In genomic region chr1:200982071-200982945, GRCh38 we compare ENCODE assay signal across 21 cellular contexts. TPM values are rescaled to one million over a fixed set of nuclear protein-coding genes. Genes with fewer than 3 reads are reported as not detected.
DNase-seq lines count a peak whose midpoint lies in the region; ATAC-seq and TF ChIP-seq lines count a peak whose summit lies in the region.
"Had no signal": no experiment of that assay in that cellular context is flagged by ENCODE, and none has a peak within 500 bp of the region (broad histone marks: within the 10 kb centered on the region; RNA-seq: fewer than 3 reads in every experiment).

No MANE protein-coding gene starts in this region.

- no peak overlapping the region for H4K8ac ChIP-seq in H9 (replicated peaks; ENCODE audit: insufficient read length, low read depth, low read length)

- no peak overlapping the region for H2BK120ac ChIP-seq in H9 (ENCODE audit: low read depth, low read length, poor library complexity, severe bottlenecking)

- no peaks in the 10 kb centered on the region for H3K27me3 ChIP-seq in BLaER1
- H3K27me3 ChIP-seq in H9 (ENCODE audit: insufficient read depth, low read length), result no peaks in the 10 kb centered on the region

- H3K18ac ChIP-seq in H9 (ENCODE audit: insufficient read length, low read depth, low read length), result no peak overlapping the region

- H4K20me1 ChIP-seq in BLaER1 (0 out of 2 replicates have a peak, but pooled peaks cover 5% of the 10 kb centered on the region), H9 (ENCODE audit: control insufficient read depth, insufficient read depth, insufficient read length) (no peaks in the 10 kb centered on the region)

- H2AFZ ChIP-seq in H9 (ENCODE audit: low read length), result no peak overlapping the region

- H3K4me3 ChIP-seq in BLaER1, result no peak overlapping the region
- no peak overlapping the region for H3K4me3 ChIP-seq in fibroblast of mammary gland (ENCODE audit: control insufficient read depth, low read depth, low read length)
- no peak overlapping the region for H3K4me3 ChIP-seq in skeletal muscle cell (ENCODE audit: low read depth, low read length)

- no peak overlapping the region for H3K56ac ChIP-seq in H9 (ENCODE audit: insufficient read length, low read depth, low read length)

- peaks cover 25 to 47% (median 40%) of the 10 kb centered on the region in 3 experiments for H3K36me3 Mint-ChIP-seq in H9 (ENCODE audit: insufficient read depth in 1 of 3, low read depth in 3 of 3)
- H3K36me3 Mint-ChIP-seq: natural killer cell treated with Interleukin-12 subunit alpha and Interleukin-12 subunit beta and Interleukin-15 and Interleukin-18, amount 100 ng/mL, for 72 hours had no signal

- H3K9ac ChIP-seq in BLaER1, result no peak overlapping the region
- H3K9ac ChIP-seq in H9 (ENCODE audit: extremely low read depth, insufficient read length, low read length), result no peak overlapping the region

- no peak overlapping the region for H3T11ph ChIP-seq in H9 (ENCODE audit: low read length)

- ATAC-seq in HG02571 (IDR thresholded peaks at IDR 0.05; ENCODE audit: unreplicated experiment) (no peak), HG03460 (IDR thresholded peaks at IDR 0.05; ENCODE audit: unreplicated experiment) (no peak)
- ATAC-seq: natural killer cell treated with Interleukin-12 subunit alpha and Interleukin-12 subunit beta and Interleukin-15 and Interleukin-18, amount 100 ng/mL, for 72 hours; WTC11 had no signal

- H3K4me2 ChIP-seq in BLaER1 (no peak overlapping the region), H9 (ENCODE audit: insufficient read depth, insufficient read length, low read length) (no peak overlapping the region)

- H3K27ac ChIP-seq in BLaER1 (0 out of 2 replicates have a peak overlapping the region, but pooled peaks have one; percentile 26), H9 (ENCODE audit: insufficient read length, low read depth, low read length) (no peak overlapping the region)
- H3K27ac ChIP-seq: HL-60 had no signal

- H4K91ac ChIP-seq in H9 (ENCODE audit: insufficient read length, low read depth, low read length), result no peak overlapping the region

- no peak overlapping the region for H2BK20ac ChIP-seq in H9 (ENCODE audit: low read depth, low read length, poor library complexity, severe bottlenecking)

- no peak overlapping the region for H2BK5ac ChIP-seq in H9 (ENCODE audit: insufficient read length, low read length)

- H2BK12ac ChIP-seq in H9 (ENCODE audit: insufficient read length, low read depth, low read length), result no peak overlapping the region

- DNase-seq in M059J (ENCODE audit: low read depth) (peak; percentile 13), fibroblast of mammary gland (ENCODE audit: low read depth) (peak; percentile 61), skeletal muscle cell (ENCODE audit: low read depth) (peak; percentile 13), H9 (no peak)
- DNase-seq: activated CD4-positive, alpha-beta T cell treated with anti-CD3 and anti-CD28 coated beads, Interleukin-2, amount 50 U/mL, for 4 hours; activated effector memory CD4-positive, alpha-beta T cell treated with anti-CD3 and anti-CD28 coated beads, Interleukin-2, amount 50 U/mL, for 16 hours; COR-L47; NCI-H187; NCI-H2227 treated with DMSO at 0.1 percent for 48 hours; NCI-H774; OCI-M1; trophoblast cell had no signal

- H3K9me3 Mint-ChIP-seq in H9, result peaks cover 10% of the 10 kb centered on the region in 2 experiments
- H3K9me3 Mint-ChIP-seq: natural killer cell treated with Interleukin-12 subunit alpha and Interleukin-12 subunit beta and Interleukin-15 and Interleukin-18, amount 100 ng/mL, for 72 hours had no signal

- H3K4me1 ChIP-seq in BLaER1 (peaks cover 10% of the 10 kb centered on the region; the same call in 1 of the 2 replicates), H9 (ENCODE audit: insufficient read depth, low read length) (no peaks in the 10 kb centered on the region)

- no peak overlapping the region for H2BK15ac ChIP-seq in H9 (ENCODE audit: low read depth, low read length)

- peaks cover 98% of the 10 kb centered on the region for H3K36me3 ChIP-seq in BLaER1

- no peak overlapping the region for H3K23ac ChIP-seq in H9 (ENCODE audit: insufficient read length, low read depth, low read length)

- H2AK5ac ChIP-seq in H9 (ENCODE audit: insufficient read length, low read length), result no peak overlapping the region

- H3K9me3 ChIP-seq in BLaER1 (peaks cover 15% of the 10 kb centered on the region), H9 (ENCODE audit: control insufficient read depth, low read depth, low read length) (peaks cover 11% of the 10 kb centered on the region)

- no peak overlapping the region for H3K4ac ChIP-seq in H9 (ENCODE audit: low read depth, low read length)

- no peak overlapping the region for H3K27ac Mint-ChIP-seq in H9
- H3K27ac Mint-ChIP-seq: B cell; natural killer cell treated with Interleukin-12 subunit alpha and Interleukin-12 subunit beta and Interleukin-15 and Interleukin-18, amount 100 ng/mL, for 72 hours; progenitor cell of endocrine pancreas; stimulated activated naive CD8-positive, alpha-beta T cell treated with anti-CD3 and anti-CD28 coated beads, Interleukin-15, Interleukin-2, amounts not matched to agents 100 ng/mL and 50 ng/mL, for 24 hours; WTC11 had no signal

- TF ChIP-seq CTCF in fibroblast of mammary gland (conservative IDR thresholded peaks at IDR 0.05; ENCODE audit: control insufficient read depth, insufficient read depth, low read depth, low read length) (no peak), H9 (conservative IDR thresholded peaks at IDR 0.05) (no peak)

- H3K27me3 Mint-ChIP-seq in H9 (ENCODE audit: low read depth), result no peaks in the 10 kb centered on the region; the same call in 1 of the 2 replicates
- H3K27me3 Mint-ChIP-seq: B cell; natural killer cell treated with Interleukin-12 subunit alpha and Interleukin-12 subunit beta and Interleukin-15 and Interleukin-18, amount 100 ng/mL, for 72 hours; progenitor cell of endocrine pancreas; stimulated activated naive CD8-positive, alpha-beta T cell treated with anti-CD3 and anti-CD28 coated beads, Interleukin-15, Interleukin-2, amounts not matched to agents 100 ng/mL and 50 ng/mL, for 24 hours had no signal

- no peaks in the 10 kb centered on the region for H3K4me1 Mint-ChIP-seq in H9
- H3K4me1 Mint-ChIP-seq: B cell, WTC11 had no signal

- H3K23me2 ChIP-seq in H9 (ENCODE audit: insufficient read length, low read depth, low read length, poor library complexity, severe bottlenecking), result no peaks in the 10 kb centered on the region

- no peak overlapping the region for H4K5ac ChIP-seq in H9 (ENCODE audit: insufficient read length, low read depth, low read length)

- H3K79me2 ChIP-seq in H9 (ENCODE audit: insufficient read depth, low read length), result no peaks in the 10 kb centered on the region

- no peak overlapping the region for H3K4me3 Mint-ChIP-seq in H9
- H3K4me3 Mint-ChIP-seq: B cell; natural killer cell treated with Interleukin-12 subunit alpha and Interleukin-12 subunit beta and Interleukin-15 and Interleukin-18, amount 100 ng/mL, for 72 hours; stimulated activated naive CD8-positive, alpha-beta T cell treated with anti-CD3 and anti-CD28 coated beads, Interleukin-15, Interleukin-2, amounts not matched to agents 100 ng/mL and 50 ng/mL, for 24 hours; WTC11 had no signal

- WGBS in H9 (ENCODE audit: extremely low coverage, insufficient read length, low lambda C conversion rate), result no CpG with 5 or more reads among the region's 19 CpGs

- H3K79me1 ChIP-seq in H9 (ENCODE audit: insufficient read depth, low read depth, low read length, poor library complexity, severe bottlenecking), result no peaks in the 10 kb centered on the region

- no peak overlapping the region for H3K14ac ChIP-seq in H9 (ENCODE audit: insufficient read depth, low read length)

RNA-seq across cellular contexts. Expression of gene KIF21B, which starts 41.2 kb away (rescaled TPM):
- 0.52 and 1.2 TPM in 2 replicates for total RNA-seq in M059J (2014; rRNA removed; shearing (Covaris generic))
- 7.0 and 7.5 TPM in 2 replicates for total RNA-seq in H9 (2021)
